In the genomic region with DNA sequence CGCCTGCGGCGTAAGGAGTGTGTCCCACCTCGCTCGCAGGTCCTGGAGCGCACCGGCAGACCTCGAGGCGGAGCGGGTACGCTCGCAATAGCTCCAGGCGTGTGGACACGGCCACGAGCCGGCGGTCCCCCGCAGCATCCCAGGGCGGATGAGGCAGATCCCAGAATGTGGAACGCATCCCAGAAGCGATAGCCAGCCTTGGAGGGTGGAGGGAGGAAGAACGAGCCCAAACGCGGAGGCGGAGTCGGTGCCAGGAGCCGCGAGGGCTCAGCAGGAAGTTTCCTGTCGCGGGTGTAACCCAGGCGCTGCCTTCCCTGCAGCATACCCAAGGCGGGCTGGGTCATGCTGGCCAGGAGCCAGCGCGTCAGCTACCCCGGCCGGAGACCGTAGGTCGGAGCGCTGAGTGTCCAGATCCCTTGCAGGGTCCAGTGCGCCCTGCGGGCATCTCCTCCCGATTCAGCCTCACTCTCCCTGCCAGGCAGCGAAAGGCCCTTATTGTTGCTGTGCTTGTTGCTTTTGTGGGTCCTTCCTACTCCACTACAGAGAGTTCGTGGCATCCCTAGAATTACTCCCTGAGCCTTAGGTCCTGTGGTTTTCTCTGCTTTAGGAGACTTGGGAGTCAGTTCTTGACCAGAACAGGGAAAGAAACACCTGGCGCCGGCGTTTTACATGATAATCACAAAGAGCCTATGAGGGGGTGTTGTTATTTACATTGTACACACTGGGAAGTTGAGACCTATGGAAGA, we compare ENCODE assay signal across 8 cellular contexts. TPM values are rescaled to one million over a fixed set of nuclear protein-coding genes. Genes with fewer than 3 reads are reported as not detected.
DNase-seq lines count a peak whose midpoint lies in the region; ATAC-seq and TF ChIP-seq lines count a peak whose summit lies in the region.

No MANE protein-coding gene starts in this region.

- H3K36me3 Mint-ChIP-seq in CD8-positive, alpha-beta T cell = no peaks in the 10 kb centered on the region
- no peaks in the 10 kb centered on the region for H3K36me3 Mint-ChIP-seq in activated naive CD8-positive, alpha-beta T cell treated with anti-CD3 and anti-CD28 coated beads for 36 hours

- POLR2A ChIA-PET in CD8-positive, alpha-beta T cell (lab: Charles Lee) = interaction anchor here (0.7 kb wide), 1 partner anchor 212 kb away, joined by 3 read pairs; no protein-coding TSS in a partner anchor
- POLR2A ChIA-PET in HEK293T (lab: Yijun Ruan, JAX) = interaction anchor here (0.6 kb wide), 1 partner anchor 244 kb away, joined by 3 read pairs; no protein-coding TSS in a partner anchor

- intact Hi-C loops in CD8-positive, alpha-beta T cell (cut with DNase I, micrococcal nuclease) = loop anchor here in 1 of 2 experiments (2.0 kb wide), 1 partner anchor 211 kb away; no protein-coding TSS in a partner anchor
- intact Hi-C loops in heart right ventricle (cut with DNase I) (loop anchor here in 2 of 10 donors (5.0 kb wide), 2 partner anchors 34 to 54 kb away; no protein-coding TSS in a partner anchor), prostate gland (cut with DNase I) (no loop called here)

- peak; percentile 67 for ATAC-seq in CD8-positive, alpha-beta T cell
- ATAC-seq in heart right ventricle = peak; percentile 25 to 61 (median 36)
- no peak for ATAC-seq in HG03520 (IDR thresholded peaks at IDR 0.05; ENCODE audit: unreplicated experiment)
- no peak for ATAC-seq in HG03571 (IDR thresholded peaks at IDR 0.05; ENCODE audit: unreplicated experiment)

- H3K27ac Mint-ChIP-seq in CD8-positive, alpha-beta T cell = no peak overlapping the region
- no peak overlapping the region for H3K27ac Mint-ChIP-seq in activated naive CD8-positive, alpha-beta T cell treated with anti-CD3 and anti-CD28 coated beads for 36 hours

- CTCF ChIA-PET in CD8-positive, alpha-beta T cell (lab: Charles Lee) = interaction anchor here (0.7 to 28.0 kb wide), 10 partner anchors 9 to 330 kb away, joined by 3 to 436 read pairs (median 4); a partner anchor contains a TSS
- CTCF ChIA-PET in HEK293T (lab: Yijun Ruan, JAX) = no interaction called here

- peaks cover 6% of the 10 kb centered on the region for H3K4me1 Mint-ChIP-seq in CD8-positive, alpha-beta T cell (ENCODE audit: low read depth)
- H3K4me1 Mint-ChIP-seq in activated naive CD8-positive, alpha-beta T cell treated with anti-CD3 and anti-CD28 coated beads for 36 hours = peaks cover 2% of the 10 kb centered on the region

- H3K27ac ChIP-seq in CD8-positive, alpha-beta T cell (ENCODE audit: low read depth, low read length) = no peak overlapping the region
- H3K27ac ChIP-seq in heart right ventricle (no peak overlapping the region), prostate gland (no peak overlapping the region)

- H3K9me3 ChIP-seq in CD8-positive, alpha-beta T cell (ENCODE audit: low read length) = no peaks in the 10 kb centered on the region
- H3K9me3 ChIP-seq in heart right ventricle (no peaks in the 10 kb centered on the region), prostate gland (no peaks in the 10 kb centered on the region)

- TF ChIP-seq POLR2A in prostate gland (IDR thresholded peaks at IDR 0.05) = no peak

- H3K27me3 ChIP-seq in CD8-positive, alpha-beta T cell (ENCODE audit: insufficient read depth, low read length) = no peaks in the 10 kb centered on the region
- H3K27me3 ChIP-seq in heart right ventricle (peaks cover 0 to 23% (median 0%) of the 10 kb centered on the region in 7 donors), prostate gland (replicated peaks; ENCODE audit: insufficient read depth) (no peaks in the 10 kb centered on the region)

- H3K4me1 ChIP-seq in CD8-positive, alpha-beta T cell (ENCODE audit: insufficient read depth, low read length) = no peaks in the 10 kb centered on the region
- H3K4me1 ChIP-seq in heart right ventricle (peaks cover 0 to 42% (median 5%) of the 10 kb centered on the region in 9 donors), prostate gland (replicated peaks) (no peaks in the 10 kb centered on the region)

- peak in 5 of 7 experiments; percentile 11 to 72 (median 23) for DNase-seq in CD8-positive, alpha-beta T cell
- DNase-seq in NCI-H526 treated with DMSO at 0.1 percent for 48 hours (lab: John Stamatoyannopoulos, UW) (peak; percentile 21), heart right ventricle (no peak), prostate gland (ENCODE audit: low spot score) (no peak), HEK293T (ENCODE audit: extremely low spot score) (no peak)
- peak; percentile 24 for DNase-seq in activated naive CD8-positive, alpha-beta T cell treated with anti-CD3 and anti-CD28 coated beads for 36 hours

- H3K4me3 Mint-ChIP-seq in CD8-positive, alpha-beta T cell = peak overlapping the region; percentile 86
- H3K4me3 Mint-ChIP-seq in activated naive CD8-positive, alpha-beta T cell treated with anti-CD3 and anti-CD28 coated beads for 36 hours = peak overlapping the region; percentile 69

- peak overlapping the region; percentile 72 for H3K4me3 ChIP-seq in CD8-positive, alpha-beta T cell (ENCODE audit: low read depth, low read length)
- peak overlapping the region in 8 of 10 donors; percentile 16 to 51 (median 24) for H3K4me3 ChIP-seq in heart right ventricle
- H3K4me3 ChIP-seq in prostate gland = peak overlapping the region; percentile 16 to 23

- 27 to 31% methylated on average over 46 to 47 of the region's 47 CpGs for WGBS in heart right ventricle, 2 donors
- 20% methylated on average over 46 of the region's 47 CpGs for WGBS in prostate gland

- no peaks in the 10 kb centered on the region for H3K9me3 Mint-ChIP-seq in CD8-positive, alpha-beta T cell
- no peaks in the 10 kb centered on the region for H3K9me3 Mint-ChIP-seq in activated naive CD8-positive, alpha-beta T cell treated with anti-CD3 and anti-CD28 coated beads for 36 hours

- peaks cover 7% of the 10 kb centered on the region for H3K27me3 Mint-ChIP-seq in CD8-positive, alpha-beta T cell (ENCODE audit: low read depth)
- H3K27me3 Mint-ChIP-seq in activated naive CD8-positive, alpha-beta T cell treated with anti-CD3 and anti-CD28 coated beads for 36 hours = peaks cover 3% of the 10 kb centered on the region

- no peaks in the 10 kb centered on the region for H3K36me3 ChIP-seq in CD8-positive, alpha-beta T cell (ENCODE audit: insufficient read depth, low read length)
- H3K36me3 ChIP-seq in heart right ventricle (peaks cover 0 to 96% (median 10%) of the 10 kb centered on the region in 9 donors), prostate gland (no peaks in the 10 kb centered on the region)

- TF ChIP-seq CTCF in CD8-positive, alpha-beta T cell (IDR thresholded peaks at IDR 0.05) = no peak
- TF ChIP-seq CTCF in heart right ventricle (IDR thresholded peaks at IDR 0.05) = no peak
- no peak for TF ChIP-seq CTCF in prostate gland (IDR thresholded peaks at IDR 0.05)

TF ChIP-seq in HEK293T, 16 proteins besides CTCF, POLR2A, EP300 and RAD21:
- TF ChIP-seq TARDBP (IDR thresholded peaks at IDR 0.05) (no peak), ARNT (IDR thresholded peaks at IDR 0.05) (no peak), L3MBTL2 (conservative IDR thresholded peaks at IDR 0.05) (no peak), BHLHE40 (IDR thresholded peaks at IDR 0.05; ENCODE audit: borderline replicate concordance) (no peak), ZNF384 (IDR thresholded peaks at IDR 0.05) (no peak), NFRKB (IDR thresholded peaks at IDR 0.05) (no peak), ELF4 (IDR thresholded peaks at IDR 0.05) (no peak), HDGF (IDR thresholded peaks at IDR 0.05; ENCODE audit: borderline replicate concordance) (no peak), LEF1 (IDR thresholded peaks at IDR 0.05; ENCODE audit: borderline replicate concordance) (no peak), FOXM1 (IDR thresholded peaks at IDR 0.05; ENCODE audit: borderline replicate concordance) (no peak), CTBP1 (IDR thresholded peaks at IDR 0.05; ENCODE audit: borderline replicate concordance) (no peak), FOXK2 (IDR thresholded peaks at IDR 0.05) (no peak), FOXA1 (IDR thresholded peaks at IDR 0.05) (no peak), SP1 (IDR thresholded peaks at IDR 0.05) (no peak), SUZ12 (IDR thresholded peaks at IDR 0.05) (no peak)
- TF ChIP-seq, protein P1, sequence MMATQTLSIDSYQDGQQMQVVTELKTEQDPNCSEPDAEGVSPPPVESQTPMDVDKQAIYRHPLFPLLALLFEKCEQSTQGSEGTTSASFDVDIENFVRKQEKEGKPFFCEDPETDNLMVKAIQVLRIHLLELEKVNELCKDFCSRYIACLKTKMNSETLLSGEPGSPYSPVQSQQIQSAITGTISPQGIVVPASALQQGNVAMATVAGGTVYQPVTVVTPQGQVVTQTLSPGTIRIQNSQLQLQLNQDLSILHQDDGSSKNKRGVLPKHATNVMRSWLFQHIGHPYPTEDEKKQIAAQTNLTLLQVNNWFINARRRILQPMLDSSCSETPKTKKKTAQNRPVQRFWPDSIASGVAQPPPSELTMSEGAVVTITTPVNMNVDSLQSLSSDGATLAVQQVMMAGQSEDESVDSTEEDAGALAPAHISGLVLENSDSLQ (IDR thresholded peaks at IDR 0.05) = no peak

RNA-seq across cellular contexts. Expression of a gene that starts 27.7 kb away (rescaled TPM):
- total RNA-seq in CD8-positive, alpha-beta T cell = not detected
- total RNA-seq in activated naive CD8-positive, alpha-beta T cell treated with anti-CD3 and anti-CD28 coated beads for 36 hours = not detected
- 100 to 1,000 TPM; 102 to 638 (median 243) TPM for total RNA-seq in heart right ventricle
- polyA plus RNA-seq in heart right ventricle = 10 to 100 TPM; 32.4 to 53.3 TPM
- total RNA-seq in prostate gland = 1 to 10 TPM in 1 of 2 donors, under 1 TPM in 1; 0.34 to 1.5 TPM

RNA-seq across cellular contexts. Expression of a gene that starts 31.4 kb away (rescaled TPM):
- total RNA-seq in CD8-positive, alpha-beta T cell = 1 to 10 TPM; 1.7 to 2.0 TPM
- total RNA-seq in activated naive CD8-positive, alpha-beta T cell treated with anti-CD3 and anti-CD28 coated beads for 36 hours = not detected
- 1 to 10 TPM in 7 of 10 donors, under 1 TPM in 2, not detected in 1; 0.15 to 5.8 (median 2.1) TPM for total RNA-seq in heart right ventricle
- under 1 TPM; 0.16 to 0.29 TPM for polyA plus RNA-seq in heart right ventricle
- total RNA-seq in prostate gland = not detected

Comparison
In these comparisons a context has a peak if more than half of its experiments do, and no peak if none do; other contexts are left out.
1. ATAC-seq: peak in CD8-positive, alpha-beta T cell (single experiment) and heart right ventricle (8 of 8); none in HG03520 (single experiment) and HG03571 (single experiment).
2. DNase-seq: peak in CD8-positive, alpha-beta T cell (5 of 7), NCI-H526 treated with DMSO at 0.1 percent for 48 hours (single experiment) and activated naive CD8-positive, alpha-beta T cell treated with anti-CD3 and anti-CD28 coated beads for 36 hours (single experiment); none in heart right ventricle (0 of 2), prostate gland (single experiment) and HEK293T (single experiment).
3. H3K4me3 ChIP-seq: peak in every context shown above with its lines; median percentile 72 in CD8-positive, alpha-beta T cell; 24 in heart right ventricle; 20 in prostate gland.
4. RNA of a gene that starts 27.7 kb away (total RNA-seq): 102 to 638 TPM in heart right ventricle; 0.34 to 1.5 TPM in prostate gland, not detected in activated naive CD8-positive, alpha-beta T cell treated with anti-CD3 and anti-CD28 coated beads for 36 hours and not detected in CD8-positive, alpha-beta T cell; every median in the first group is over 10 times any median in the second.